ENCODE assay signal across 8 cellular contexts in the genomic region with DNA sequence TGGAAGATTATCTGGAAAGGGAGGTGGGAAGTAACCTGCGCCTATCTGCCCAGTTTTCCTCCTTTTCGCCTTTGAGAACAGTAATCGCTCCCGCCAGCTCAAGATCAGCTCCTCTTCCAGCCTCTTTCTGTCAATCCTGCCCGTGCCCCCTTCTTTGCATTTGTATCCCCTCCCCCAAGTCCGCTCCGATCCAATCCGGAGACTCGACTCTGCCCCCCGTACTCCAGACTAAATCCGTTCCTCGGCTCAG. TPM values are rescaled to one million over a fixed set of nuclear protein-coding genes. Genes with fewer than 3 reads are reported as not detected.
A peak's percentile ranks its signal among the peaks of the same experiment; 100 is the strongest.
DNase-seq lines count a peak whose midpoint lies in the region; ATAC-seq and TF ChIP-seq lines count a peak whose summit lies in the region.

No MANE protein-coding gene starts in this region.

- H3K27ac ChIP-seq in SJCRH30, result peak overlapping the region; percentile 83
- peak overlapping the region; percentile 87 for H3K27ac ChIP-seq in fibroblast of lung (ENCODE audit: insufficient read depth, low read length)

- H3K27me3 ChIP-seq in SJCRH30 (no peaks in the 10 kb centered on the region), fibroblast of lung (ENCODE audit: control insufficient read depth, insufficient read depth, low read length) (no peaks in the 10 kb centered on the region)

- H3K4me2 ChIP-seq in fibroblast of lung (ENCODE audit: extremely low read depth, insufficient read depth, low read length), result peak overlapping the region; percentile 99

- peak overlapping the region; percentile 67 for H3K4me3 ChIP-seq in SJCRH30
- peak overlapping the region; percentile 60 to 86 (median 74) for H3K4me3 ChIP-seq in fibroblast of lung (replicated peaks in 1 of 4; ENCODE audit: control extremely low read depth in 1 of 4, insufficient read depth in 1 of 4, low read depth in 3 of 4, low read length in 4 of 4)
- peak overlapping the region; percentile 79 for H3K4me3 ChIP-seq in retinal pigment epithelial cell (ENCODE audit: low read length)

- H3K79me2 ChIP-seq in fibroblast of lung (ENCODE audit: control insufficient read depth, insufficient read depth, low read length), result no peaks in the 10 kb centered on the region

- H3K9me3 ChIP-seq in SJCRH30 (replicated peaks), result no peaks in the 10 kb centered on the region
- no peaks in the 10 kb centered on the region for H3K9me3 ChIP-seq in fibroblast of lung (ENCODE audit: control insufficient read depth, insufficient read depth, low read depth, low read length)

- no peak for ATAC-seq in GM18520 (IDR thresholded peaks at IDR 0.05; ENCODE audit: unreplicated experiment)

- no peaks in the 10 kb centered on the region for H3K36me3 ChIP-seq in SJCRH30
- peaks cover 1% of the 10 kb centered on the region for H3K36me3 ChIP-seq in fibroblast of lung (ENCODE audit: control insufficient read depth, insufficient read depth, low read length)

- peak overlapping the region; percentile 81 for H2AFZ ChIP-seq in fibroblast of lung (ENCODE audit: low read length)

- H4K20me1 ChIP-seq in fibroblast of lung (ENCODE audit: control insufficient read depth, extremely low read depth, insufficient read depth, low read length), result no peaks in the 10 kb centered on the region

- TF ChIP-seq CTCF in fibroblast of lung (conservative IDR thresholded peaks at IDR 0.05 in 1 of 2, IDR thresholded peaks at IDR 0.05 in 1 of 2; ENCODE audit: low read depth in 1 of 2, low read length in 2 of 2) (no peak), retinal pigment epithelial cell (conservative IDR thresholded peaks at IDR 0.05; ENCODE audit: low read depth, low read length) (no peak)

- TF ChIP-seq POLR2A in GM15510 (IDR thresholded peaks at IDR 0.05; ENCODE audit: borderline replicate concordance, extremely low read depth, insufficient read length), result peak; percentile 64

- H3K4me1 ChIP-seq in SJCRH30, result peaks cover 5% of the 10 kb centered on the region; the same call in 1 of the 2 replicates
- H3K4me1 ChIP-seq in fibroblast of lung (ENCODE audit: control insufficient read depth, extremely low read depth, insufficient read depth, low read length), result peaks cover 11% of the 10 kb centered on the region

- DNase-seq in SJCRH30 (no peak), fibroblast of lung (ENCODE audit: low read depth in 2 of 2) (no peak), retinal pigment epithelial cell (ENCODE audit: low read depth) (no peak), LoVo (ENCODE audit: low spot score) (no peak), NCI-H524 treated with DMSO at 0.1 percent for 48 hours (lab: John Stamatoyannopoulos, UW) (no peak)
- DNase-seq in activated CD4-positive, CD25-positive, alpha-beta regulatory T cell (lab: John Stamatoyannopoulos, UW), result no peak

- H3K9ac ChIP-seq in fibroblast of lung (ENCODE audit: insufficient read depth, low read length), result peak overlapping the region; percentile 70

RNA-seq across cellular contexts. Expression of gene RAB4B, which starts 0.3 kb away (rescaled TPM):
- total RNA-seq in SJCRH30 (2014; rRNA removed; shearing (Covaris generic)), result 10.5 and 11.1 TPM in 2 replicates
- total RNA-seq in fibroblast of lung, result 4.4 and 10.6 TPM in 2 replicates
- polyA plus RNA-seq in fibroblast of lung, result 11.8 and 12.8 TPM in 2 replicates
- 24.0 and 26.1 TPM in 2 replicates for polyA plus RNA-seq in fibroblast of lung (2012)
- 20.2 and 33.3 TPM in 2 replicates for polyA minus RNA-seq in fibroblast of lung (ENCODE audit: low replicate concordance)

RNA-seq across cellular contexts. Expression of gene MIA, which starts 2.4 kb away (rescaled TPM):
- total RNA-seq in SJCRH30 (2014; rRNA removed; shearing (Covaris generic)), result 0.66 TPM in 1 of 2 replicates, not detected in the other
- total RNA-seq in fibroblast of lung, result 0.26 TPM in 1 of 2 replicates, not detected in the other
- 0.99 TPM in 1 of 2 replicates, not detected in the other for polyA plus RNA-seq in fibroblast of lung
- polyA plus RNA-seq in fibroblast of lung (2012), result 2.0 TPM in 1 of 2 replicates, not detected in the other
- polyA minus RNA-seq in fibroblast of lung (ENCODE audit: low replicate concordance), result 2.2 TPM in 1 of 2 replicates, not detected in the other

RNA-seq across cellular contexts. Expression of gene EGLN2, which starts 21.3 kb away (rescaled TPM):
- total RNA-seq in SJCRH30 (2014; rRNA removed; shearing (Covaris generic)), result 55.7 and 56.2 TPM in 2 replicates
- total RNA-seq in fibroblast of lung, result 83.2 and 106 TPM in 2 replicates
- 27.3 and 33.9 TPM in 2 replicates for polyA plus RNA-seq in fibroblast of lung
- polyA plus RNA-seq in fibroblast of lung (2012), result 64.9 and 89.0 TPM in 2 replicates
- 111 and 230 TPM in 2 replicates for polyA minus RNA-seq in fibroblast of lung (ENCODE audit: low replicate concordance)

RNA-seq across cellular contexts. Expression of gene SNRPA, which starts 26.7 kb away (rescaled TPM):
- total RNA-seq in SJCRH30 (2014; rRNA removed; shearing (Covaris generic)), result 181 and 208 TPM in 2 replicates
- total RNA-seq in fibroblast of lung, result 22.1 and 41.9 TPM in 2 replicates
- polyA plus RNA-seq in fibroblast of lung, result 74.4 and 134 TPM in 2 replicates
- 54.5 and 108 TPM in 2 replicates for polyA plus RNA-seq in fibroblast of lung (2012)
- 179 and 323 TPM in 2 replicates for polyA minus RNA-seq in fibroblast of lung (ENCODE audit: low replicate concordance)

RNA-seq across cellular contexts. Expression of gene ACTMAP, which starts 27.4 kb away (rescaled TPM):
- 5.0 and 5.4 TPM in 2 replicates for total RNA-seq in SJCRH30 (2014; rRNA removed; shearing (Covaris generic))
- 0.51 and 1.8 TPM in 2 replicates for total RNA-seq in fibroblast of lung
- polyA plus RNA-seq in fibroblast of lung, result 2.2 and 2.5 TPM in 2 replicates
- polyA plus RNA-seq in fibroblast of lung (2012), result 4.7 and 5.7 TPM in 2 replicates
- polyA minus RNA-seq in fibroblast of lung (ENCODE audit: low replicate concordance), result 11.6 and 15.6 TPM in 2 replicates
